ENCODE assay signal across 34 cellular contexts in genomic region chr12:10732554-10732953, GRCh38. TPM values are rescaled to one million over a fixed set of nuclear protein-coding genes. Genes with fewer than 3 reads are reported as not detected.
"Had no signal": no experiment of that assay in that cellular context is flagged by ENCODE, and none has a peak within 500 bp of the region (broad histone marks: within the 10 kb centered on the region; RNA-seq: fewer than 3 reads in every experiment).

No MANE protein-coding gene starts in this region.

- H3K4me3 Mint-ChIP-seq: activated B cell treated with CpG ODN at 0.5 μM for 24 hours; activated CD4-positive, alpha-beta memory T cell treated with anti-CD3 and anti-CD28 coated beads, Interleukin-2, amount 10 ng/mL, durations not matched to agents 7 days and 5 days; activated CD8-positive, alpha-beta memory T cell treated with anti-CD3 and anti-CD28 coated beads, Interleukin-2, amount 10 ng/mL, durations not matched to agents 7 days and 5 days; activated naive CD4-positive, alpha-beta T cell treated with anti-CD3 and anti-CD28 coated beads, Interleukin-2, amount 50 U/mL, for 24 hours; activated naive CD8-positive, alpha-beta T cell treated with anti-CD3 and anti-CD28 coated beads, Interleukin-2, amount 10 ng/mL, durations not matched to agents 7 days and 5 days; activated T-cell treated with anti-CD3 and anti-CD28 coated beads, Interleukin-2, amount 50 U/mL, for 72 hours; activated T-helper 17 cell treated with anti-CD3 and anti-CD28 coated beads, Interleukin-2, amount 50 U/mL, for 72 hours had no signal

- H3K27me3 ChIP-seq: ascending aorta, body of pancreas, breast epithelium, SJCRH30 had no signal

- ATAC-seq: activated CD8-positive, alpha-beta memory T cell treated with anti-CD3 and anti-CD28 coated beads, Interleukin-2, amount 10 ng/mL, durations not matched to agents 7 days and 5 days; activated T-cell treated with anti-CD3 and anti-CD28 coated beads, Interleukin-2, amount 50 U/mL, for 72 hours; activated T-helper 17 cell treated with anti-CD3 and anti-CD28 coated beads, Interleukin-2, amount 50 U/mL, for 72 hours; body of pancreas; Panc1 had no signal

- H3K9me3 Mint-ChIP-seq: activated B cell treated with CpG ODN at 0.5 μM for 24 hours; activated CD4-positive, alpha-beta memory T cell treated with anti-CD3 and anti-CD28 coated beads, Interleukin-2, amount 10 ng/mL, durations not matched to agents 7 days and 5 days; activated naive CD4-positive, alpha-beta T cell treated with anti-CD3 and anti-CD28 coated beads, Interleukin-2, amount 50 U/mL, for 24 hours; activated naive CD8-positive, alpha-beta T cell treated with anti-CD3 and anti-CD28 coated beads, Interleukin-2, amount 10 ng/mL, durations not matched to agents 7 days and 5 days; activated T-cell treated with anti-CD3 and anti-CD28 coated beads, Interleukin-2, amount 50 U/mL, for 72 hours; activated T-helper 17 cell treated with anti-CD3 and anti-CD28 coated beads, Interleukin-2, amount 50 U/mL, for 72 hours had no signal

- H3K4me1 ChIP-seq: ascending aorta, body of pancreas, breast epithelium, SJCRH30 had no signal

- H3K4me3 ChIP-seq: ascending aorta, body of pancreas, breast epithelium, SJCRH30 had no signal

- H3K27ac Mint-ChIP-seq: activated B cell treated with CpG ODN at 0.5 μM for 24 hours; activated CD4-positive, alpha-beta memory T cell treated with anti-CD3 and anti-CD28 coated beads, Interleukin-2, amount 10 ng/mL, durations not matched to agents 7 days and 5 days; activated CD8-positive, alpha-beta memory T cell treated with anti-CD3 and anti-CD28 coated beads, Interleukin-2, amount 10 ng/mL, durations not matched to agents 7 days and 5 days; activated naive CD4-positive, alpha-beta T cell treated with anti-CD3 and anti-CD28 coated beads, Interleukin-2, amount 50 U/mL, for 24 hours; activated naive CD8-positive, alpha-beta T cell treated with anti-CD3 and anti-CD28 coated beads, Interleukin-2, amount 10 ng/mL, durations not matched to agents 7 days and 5 days; activated T-cell treated with anti-CD3 and anti-CD28 coated beads, Interleukin-2, amount 50 U/mL, for 72 hours; activated T-helper 17 cell treated with anti-CD3 and anti-CD28 coated beads, Interleukin-2, amount 50 U/mL, for 72 hours had no signal

- H3K27ac ChIP-seq: ascending aorta, body of pancreas, breast epithelium, SJCRH30, VCaP had no signal

- H3K9me3 ChIP-seq: ascending aorta, body of pancreas, breast epithelium, SJCRH30 had no signal

- H3K36me3 ChIP-seq: ascending aorta, breast epithelium, SJCRH30 had no signal

- H3K4me1 Mint-ChIP-seq: activated B cell treated with CpG ODN at 0.5 μM for 24 hours; activated CD4-positive, alpha-beta memory T cell treated with anti-CD3 and anti-CD28 coated beads, Interleukin-2, amount 10 ng/mL, durations not matched to agents 7 days and 5 days; activated naive CD4-positive, alpha-beta T cell treated with anti-CD3 and anti-CD28 coated beads, Interleukin-2, amount 50 U/mL, for 24 hours; activated naive CD8-positive, alpha-beta T cell treated with anti-CD3 and anti-CD28 coated beads, Interleukin-2, amount 10 ng/mL, durations not matched to agents 7 days and 5 days; activated T-helper 17 cell treated with anti-CD3 and anti-CD28 coated beads, Interleukin-2, amount 50 U/mL, for 72 hours had no signal

- H3K36me3 Mint-ChIP-seq: activated CD8-positive, alpha-beta memory T cell treated with anti-CD3 and anti-CD28 coated beads, Interleukin-2, amount 10 ng/mL, durations not matched to agents 7 days and 5 days; activated naive CD4-positive, alpha-beta T cell treated with anti-CD3 and anti-CD28 coated beads, Interleukin-2, amount 50 U/mL, for 24 hours; activated naive CD8-positive, alpha-beta T cell treated with anti-CD3 and anti-CD28 coated beads, Interleukin-2, amount 10 ng/mL, durations not matched to agents 7 days and 5 days had no signal

- DNase-seq: activated B cell treated with CpG ODN at 0.5 μM for 24 hours; activated CD4-positive, alpha-beta memory T cell treated with anti-CD3 and anti-CD28 coated beads, Interleukin-2, amount 10 ng/mL, durations not matched to agents 7 days and 5 days; activated CD4-positive, alpha-beta T cell treated with anti-CD3 and anti-CD28 coated beads for 4 hours; activated CD4-positive, CD25-positive, alpha-beta regulatory T cell treated with anti-CD3 and anti-CD28 coated beads, Interleukin-2, amount 50 U/mL, for 72 hours; activated CD8-positive, alpha-beta memory T cell treated with anti-CD3 and anti-CD28 coated beads for 24 hours; activated CD8-positive, alpha-beta memory T cell treated with anti-CD3 and anti-CD28 coated beads, Interleukin-2, amount 10 ng/mL, durations not matched to agents 7 days and 5 days; activated effector memory CD4-positive, alpha-beta T cell treated with anti-CD3 and anti-CD28 coated beads, Interleukin-2, amount 50 U/mL, for 16 hours; activated naive CD4-positive, alpha-beta T cell; activated naive CD8-positive, alpha-beta T cell treated with anti-CD3 and anti-CD28 coated beads, Interleukin-2, amount 10 ng/mL, durations not matched to agents 7 days and 5 days; activated T-cell treated with anti-CD3 and anti-CD28 coated beads, Interleukin-2, amount 50 U/mL, for 1 hour; activated T-cell treated with anti-CD3 and anti-CD28 coated beads, Interleukin-2, amount 50 U/mL, for 72 hours; amygdala; body of pancreas; cerebellar nuclear complex; Karpas-422; NCI-H1105; NCI-H1417 treated with DMSO at 0.1 percent for 48 hours; NCI-H187 treated with DMSO at 0.1 percent for 48 hours; NCI-H2081 treated with DMSO at 0.1 percent for 48 hours; NCI-H226; NCI-H446 treated with DMSO at 0.1 percent for 48 hours; NCI-H524; SHP77; SJCRH30; SW 1271; T-helper 1 cell; T-helper 2 cell; T-helper 9 cell had no signal

RNA-seq across cellular contexts. Expression of gene STYK1, which starts 58.7 kb away (rescaled TPM):
- total RNA-seq: activated B cell treated with CpG ODN at 0.5 μM for 24 hours, SJCRH30 had no signal
